Comparison of ENCODE assay signal across 25 cellular contexts in the genomic region with DNA sequence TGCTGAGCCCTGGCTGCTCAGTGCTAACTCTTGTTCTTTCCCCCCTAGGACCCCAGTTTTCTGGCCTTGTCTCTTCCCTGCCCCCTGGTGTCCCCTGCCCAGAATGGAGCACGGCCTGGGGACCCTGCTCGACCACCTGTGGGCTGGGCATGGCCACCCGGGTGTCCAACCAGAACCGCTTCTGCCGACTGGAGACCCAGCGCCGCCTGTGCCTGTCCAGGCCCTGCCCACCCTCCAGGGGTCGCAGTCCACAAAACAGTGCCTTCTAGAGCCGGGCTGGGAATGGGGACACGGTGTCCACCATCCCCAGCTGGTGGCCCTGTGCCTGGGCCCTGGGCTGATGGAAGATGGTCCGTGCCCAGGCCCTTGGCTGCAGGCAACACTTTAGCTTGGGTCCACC. TPM values are rescaled to one million over a fixed set of nuclear protein-coding genes. Genes with fewer than 3 reads are reported as not detected.
DNase-seq lines count a peak whose midpoint lies in the region; ATAC-seq, FAIRE-seq and TF ChIP-seq lines count a peak whose summit lies in the region.
"Had no signal": no experiment of that assay in that cellular context is flagged by ENCODE, and none has a peak within 500 bp of the region (broad histone marks: within the 10 kb centered on the region; RNA-seq: fewer than 3 reads in every experiment).

No MANE protein-coding gene starts in this region.

- no peaks in the 10 kb centered on the region for H3K79me1 ChIP-seq in H1 (ENCODE audit: low read depth, low read length)
- no peaks in the 10 kb centered on the region for H3K79me1 ChIP-seq in neuronal stem cell (ENCODE audit: low read depth, low read length)

- TF ChIP-seq CTCF in HepG2 (CRISPR knock-in tag; IDR thresholded peaks at IDR 0.05) (peak; percentile 56), right lobe of liver (IDR thresholded peaks at IDR 0.05) (no peak), H1 (IDR thresholded peaks at IDR 0.05; ENCODE audit: control extremely low read depth in 1 of 3, insufficient read depth in 1 of 3, low read depth in 1 of 3, low read length in 3 of 3) (peak in 2 of 3 experiments; percentile 14 to 20; a peak in 2 of 4 replicates)

- 0 out of 2 replicates have a peak overlapping the region, but pooled peaks have one; percentile 62 for H3K18ac ChIP-seq in H1 (ENCODE audit: extremely low read depth, low read length)
- peak overlapping the region; percentile 30 for H3K18ac ChIP-seq in neuronal stem cell (ENCODE audit: low read length)

- H4K5ac ChIP-seq in H1 (ENCODE audit: insufficient read length, low read depth, low read length), result no peak overlapping the region

- H3K27me3 ChIP-seq in HepG2 (ENCODE audit: control insufficient read depth in 1 of 2, insufficient read depth in 2 of 2, low read length in 2 of 2) (peaks cover 0 to 29% of the 10 kb centered on the region in 2 experiments; a peak in 3 of 5 replicates), right lobe of liver (no peaks in the 10 kb centered on the region), H1 (replicated peaks in 1 of 4; ENCODE audit: control insufficient read depth in 3 of 4, extremely low read depth in 1 of 4, insufficient read depth in 3 of 4, low read length in 3 of 4) (no peaks in the 10 kb centered on the region), neuronal stem cell (ENCODE audit: control insufficient read depth in 3 of 3, insufficient read depth in 3 of 3, low read depth in 1 of 3, low read length in 3 of 3) (no peaks in the 10 kb centered on the region)
- H3K27me3 ChIP-seq: BLaER1 treated with 17β-estradiol and CSF1 and Interleukin-3, amounts not matched to agents 10 nM and 100 nM had no signal

- H3K4me1 ChIP-seq in HepG2 (ENCODE audit: insufficient read depth, low read length) (no peaks in the 10 kb centered on the region), right lobe of liver (no peaks in the 10 kb centered on the region), H1 (replicated peaks in 1 of 4; ENCODE audit: control insufficient read depth in 3 of 4, insufficient read depth in 4 of 4, low read length in 3 of 4) (peaks cover 7 to 19% (median 14%) of the 10 kb centered on the region in 4 experiments), neuronal stem cell (ENCODE audit: control insufficient read depth in 2 of 2, insufficient read depth in 1 of 2, low read depth in 1 of 2, low read length in 2 of 2) (peaks cover 0 to 3% of the 10 kb centered on the region in 2 donors)

- 0 out of 2 replicates have a peak overlapping the region, but pooled peaks have one; percentile 43 for H2BK20ac ChIP-seq in H1 (ENCODE audit: low read length)

- H4K20me1 ChIP-seq in HepG2 (ENCODE audit: insufficient read depth, low read length) (no peaks in the 10 kb centered on the region), H1 (replicated peaks in 1 of 2; ENCODE audit: control insufficient read depth in 1 of 2, insufficient read depth in 2 of 2, low read length in 2 of 2) (no peaks in the 10 kb centered on the region)
- H4K20me1 ChIP-seq: BLaER1 treated with 17β-estradiol and CSF1 and Interleukin-3, amounts not matched to agents 10 nM and 100 nM had no signal

- H4K8ac ChIP-seq in H1 (ENCODE audit: extremely low read depth, insufficient read depth, low read length), result peak overlapping the region; percentile 84
- H4K8ac ChIP-seq in neuronal stem cell (ENCODE audit: low read depth, low read length), result no peak overlapping the region

- no peak for FAIRE-seq in HepG2 (lab: Jason Lieb, UNC)
- no peak for FAIRE-seq in H1 (lab: Jason Lieb, UNC)
- FAIRE-seq: GM12891 had no signal

- H3K27ac ChIP-seq in HepG2 (ENCODE audit: extremely low read length, insufficient read depth, low read length), result no peak overlapping the region
- H3K27ac ChIP-seq in right lobe of liver, result no peak overlapping the region
- no peak overlapping the region for H3K27ac ChIP-seq in H1 (ENCODE audit: low read depth, low read length)
- H3K27ac ChIP-seq in neuronal stem cell (replicated peaks; ENCODE audit: low read length), result no peak overlapping the region
- H3K27ac ChIP-seq: 22Rv1; BLaER1 treated with 17β-estradiol and CSF1 and Interleukin-3, amounts not matched to agents 10 nM and 100 nM; KMS-11 had no signal

- TF ChIP-seq RAD21 in HepG2 (CRISPR knock-in tag; IDR thresholded peaks at IDR 0.05) (no peak), H1 (IDR thresholded peaks at IDR 0.05 in 1 of 2, conservative IDR thresholded peaks at IDR 0.05 in 1 of 2; ENCODE audit: low read depth in 2 of 2, low read length in 2 of 2) (0 out of 4 replicates have a peak, but pooled peaks of 1 of the 2 experiments have one; percentile 21)

- no peak overlapping the region for H3K56ac ChIP-seq in H1 (replicated peaks; ENCODE audit: insufficient read length, low read depth, low read length)

- H3K4ac ChIP-seq in H1 (replicated peaks; ENCODE audit: insufficient read length, low read depth, low read length), result peak overlapping the region; percentile 23
- no peak overlapping the region for H3K4ac ChIP-seq in neuronal stem cell (ENCODE audit: low read length)

- TF ChIP-seq EP300 in HepG2 (IDR thresholded peaks at IDR 0.05; ENCODE audit: low read depth in 2 of 2, low read length in 2 of 2) (no peak), HepG2 (CRISPR knock-in tag; IDR thresholded peaks at IDR 0.05; ENCODE audit: borderline replicate concordance) (no peak), H1 (IDR thresholded peaks at IDR 0.05; ENCODE audit: borderline replicate concordance in 1 of 2, low read depth in 2 of 2, low read length in 2 of 2) (no peak)

- H2BK5ac ChIP-seq in H1 (ENCODE audit: low read depth, low read length) (peak overlapping the region; percentile 61; the same call in 1 of the 2 replicates), neuronal stem cell (ENCODE audit: low read length) (no peak overlapping the region)

- peak overlapping the region; percentile 29 for H4K91ac ChIP-seq in H1 (replicated peaks; ENCODE audit: insufficient read length, low read length)
- H4K91ac ChIP-seq in neuronal stem cell (ENCODE audit: low read depth, low read length, poor library complexity), result no peak overlapping the region

- H3K4me3 ChIP-seq in HepG2 (replicated peaks in 1 of 3; ENCODE audit: insufficient read depth in 1 of 3, low read depth in 2 of 3, low read length in 3 of 3) (no peak overlapping the region), right lobe of liver (no peak overlapping the region), H1 (ENCODE audit: extremely low read depth in 1 of 4, insufficient read depth in 2 of 4, low read depth in 3 of 4, low read length in 4 of 4) (no peak overlapping the region), neuronal stem cell (ENCODE audit: low read length in 2 of 2) (no peak overlapping the region)
- H3K4me3 ChIP-seq: BLaER1 treated with 17β-estradiol and CSF1 and Interleukin-3, amounts not matched to agents 10 nM and 100 nM; GM23338 had no signal

- H2BK120ac ChIP-seq in H1 (replicated peaks; ENCODE audit: low read depth, low read length) (no peak overlapping the region), neuronal stem cell (ENCODE audit: low read depth, low read length) (no peak overlapping the region)

- in situ Hi-C loops in HepG2 (cut with HindIII; ENCODE audit: extremely low pct_ligation_motif_present, low pct_unique_long_range_greater_than_20kb), result no loop called here

- H2BK15ac ChIP-seq in H1 (ENCODE audit: low read length), result peak overlapping the region; percentile 53; the same call in 1 of the 2 replicates
- H2BK15ac ChIP-seq in neuronal stem cell (ENCODE audit: low read length), result peak overlapping the region; percentile 72

- H2AFZ ChIP-seq in HepG2 (ENCODE audit: low read length) (no peak overlapping the region), H1 (ENCODE audit: low read length) (no peak overlapping the region), neuronal stem cell (ENCODE audit: low read length) (no peak overlapping the region)
- H2AFZ ChIP-seq: GM23338 had no signal

- 24% methylated on average over 11 of the region's 11 CpGs for WGBS in HepG2 (ENCODE audit: low lambda C conversion rate)
- 50% methylated on average over 1 of the region's 11 CpGs for WGBS in right lobe of liver (ENCODE audit: insufficient coverage, low coverage, low lambda C conversion rate, missing lambda C conversion rate)
- 78% methylated on average over 11 of the region's 11 CpGs; no CpG with 5 or more reads in 1 of the 2 experiments for WGBS in H1 (ENCODE audit: extremely low coverage in 1 of 2, insufficient coverage in 1 of 2, insufficient read length in 1 of 2, insufficient replicate concordance in 2 of 2, low coverage in 1 of 2, low lambda C conversion rate in 2 of 2, missing lambda C conversion rate in 1 of 2), 2 experiments
- WGBS in neuronal stem cell (ENCODE audit: extremely low coverage in 2 of 2, insufficient read length in 2 of 2, insufficient replicate concordance in 1 of 2), 2 donors, result no CpG with 5 or more reads among the region's 11 CpGs

- H3K9ac ChIP-seq in HepG2 (ENCODE audit: insufficient read depth, low read depth, low read length), result no peak overlapping the region
- no peak overlapping the region for H3K9ac ChIP-seq in H1 (replicated peaks in 1 of 4; ENCODE audit: extremely low read depth in 1 of 4, low read depth in 3 of 4, low read length in 3 of 4)
- peak overlapping the region; percentile 12 for H3K9ac ChIP-seq in neuronal stem cell (ENCODE audit: low read depth, low read length, poor library complexity)
- H3K9ac ChIP-seq: BLaER1 treated with 17β-estradiol and CSF1 and Interleukin-3, amounts not matched to agents 10 nM and 100 nM; KMS-11 had no signal

- H2AK5ac ChIP-seq in H1 (ENCODE audit: low read depth, low read length) (no peak overlapping the region), neuronal stem cell (ENCODE audit: low read depth, low read length) (peak overlapping the region; percentile 66)

- ATAC-seq in HepG2, result peak; percentile 80
- no peak for ATAC-seq in right lobe of liver
- no peak for ATAC-seq in HG03442 (IDR thresholded peaks at IDR 0.05; ENCODE audit: unreplicated experiment)
- ATAC-seq: GM23338, Right ventricle myocardium inferior had no signal

- TF ChIP-seq POLR2A in HepG2 (IDR thresholded peaks at IDR 0.05; ENCODE audit: insufficient read depth in 1 of 2, low read depth in 2 of 2, low read length in 2 of 2) (no peak), right lobe of liver (IDR thresholded peaks at IDR 0.05) (no peak), H1 (IDR thresholded peaks at IDR 0.05; ENCODE audit: control extremely low read depth in 1 of 2, low read depth in 2 of 2, low read length in 2 of 2) (no peak)

- DNase-seq in HepG2 (ENCODE audit: low spot score) (no peak), right lobe of liver (no peak), H1 (ENCODE audit: low read depth in 1 of 2, low spot score in 2 of 2) (no peak), neuronal stem cell (ENCODE audit: low spot score) (no peak), NCI-H2227 treated with DMSO at 0.1 percent for 48 hours (lab: John Stamatoyannopoulos, UW) (no peak), NCI-H748 treated with DMSO at 0.1 percent for 48 hours (lab: John Stamatoyannopoulos, UW) (no peak), RPMI8226 (no peak)
- DNase-seq: Caco-2; CD4-positive, alpha-beta memory T cell; DMS 273 treated with DMSO at 0.1 percent for 48 hours; DND-41; NCI-H1092 treated with DMSO at 0.1 percent for 48 hours; NCI-H146; NCI-H2029; NCI-H226; NCI-H510A treated with DMSO at 0.1 percent for 48 hours; NCI-H774; NK-92 treated with Interleukin-12 subunit alpha and Interleukin-12 subunit beta, amount 100 ng/mL, for 24 hours had no signal

- H3K23ac ChIP-seq in H1 (ENCODE audit: insufficient read length) (no peak overlapping the region), neuronal stem cell (ENCODE audit: low read depth, low read length, poor library complexity) (peak overlapping the region; percentile 17)

- H2BK12ac ChIP-seq in H1 (ENCODE audit: low read depth, low read length) (peak overlapping the region; percentile 81; the same call in 1 of the 2 replicates), neuronal stem cell (ENCODE audit: low read length) (no peak overlapping the region)

- no peak overlapping the region for H3K14ac ChIP-seq in H1 (ENCODE audit: insufficient read length)
- no peak overlapping the region for H3K14ac ChIP-seq in neuronal stem cell (ENCODE audit: low read length)

- intact Hi-C loops in HepG2 (cut with micrococcal nuclease; ENCODE audit: unreplicated experiment), result no loop called here
- intact Hi-C loops in right lobe of liver (cut with DNase I), result no loop called here

- H3K9me3 ChIP-seq in HepG2 (ENCODE audit: low read length), result no peaks in the 10 kb centered on the region
- H3K9me3 ChIP-seq in right lobe of liver, result no peaks in the 10 kb centered on the region
- H3K9me3 ChIP-seq in H1 (ENCODE audit: insufficient read depth in 2 of 2, low read depth in 1 of 2, low read length in 1 of 2), result no peaks in the 10 kb centered on the region
- H3K9me3 ChIP-seq in neuronal stem cell (replicated peaks in 1 of 2; ENCODE audit: control insufficient read depth in 2 of 2, insufficient read depth in 1 of 2, low read depth in 1 of 2, low read length in 2 of 2), result no peaks in the 10 kb centered on the region
- H3K9me3 ChIP-seq: BLaER1 treated with 17β-estradiol and CSF1 and Interleukin-3, amounts not matched to agents 10 nM and 100 nM; Caco-2 had no signal

- H3K4me2 ChIP-seq in HepG2 (ENCODE audit: low read depth, low read length) (no peak overlapping the region), H1 (ENCODE audit: insufficient read depth in 1 of 2, low read depth in 2 of 2, low read length in 2 of 2) (no peak overlapping the region), neuronal stem cell (ENCODE audit: insufficient read depth, low read length, poor library complexity, severe bottlenecking) (no peak overlapping the region)
- H3K4me2 ChIP-seq: BLaER1 treated with 17β-estradiol and CSF1 and Interleukin-3, amounts not matched to agents 10 nM and 100 nM; GM23338; KMS-11 had no signal

- no peaks in the 10 kb centered on the region for H3K23me2 ChIP-seq in H1 (ENCODE audit: low read depth, low read length)

- no TSS peak for BruUV-seq in HepG2 (replicated peaks; lab: Mats Ljungman, UMichigan)

- H3K79me2 ChIP-seq in HepG2 (ENCODE audit: insufficient read depth, low read length), result no peaks in the 10 kb centered on the region
- no peaks in the 10 kb centered on the region for H3K79me2 ChIP-seq in H1 (ENCODE audit: control insufficient read depth in 1 of 2, insufficient read depth in 2 of 2, low read length in 2 of 2)

- CTCF ChIA-PET in HepG2 (lab: Yijun Ruan, JAX; ENCODE audit: low intra/inter-chr PET ratio, low total read pairs), result no interaction called here
- CTCF ChIA-PET in H1 (lab: Charles Lee; ENCODE audit: partially characterized antibody), result interaction anchor here (0.6 to 20.4 kb wide), 8 partner anchors 10 to 117 kb away, joined by 3 to 180 read pairs (median 43); partner anchors contain the start of gene CCN5

- POLR2A ChIA-PET in HepG2 (lab: Yijun Ruan, JAX) (no interaction called here), H1 (lab: Charles Lee; ENCODE audit: partially characterized antibody) (interaction anchor here (1.7 kb wide), 1 partner anchor 26 kb away, joined by 4 read pairs; no protein-coding TSS in a partner anchor)

- H3K36me3 ChIP-seq in HepG2 (replicated peaks in 1 of 2; ENCODE audit: control insufficient read depth in 1 of 2, insufficient read depth in 2 of 2, low read length in 2 of 2) (no peaks in the 10 kb centered on the region), right lobe of liver (no peaks in the 10 kb centered on the region), H1 (ENCODE audit: control insufficient read depth in 2 of 4, insufficient read depth in 4 of 4, low read length in 3 of 4) (no peaks in the 10 kb centered on the region), neuronal stem cell (replicated peaks in 1 of 2; ENCODE audit: control insufficient read depth in 2 of 2, insufficient read depth in 2 of 2, low read length in 2 of 2) (no peaks in the 10 kb centered on the region)
- H3K36me3 ChIP-seq: BLaER1 treated with 17β-estradiol and CSF1 and Interleukin-3, amounts not matched to agents 10 nM and 100 nM had no signal

RNA-seq across cellular contexts. Expression of gene CCN5, which starts 11.9 kb away (rescaled TPM):
- total RNA-seq in HepG2 (2016; rRNA removed; fragmentation: Illumina TruSeq; extraction: Trizol), result not detected in 2 replicates
- not detected in 2 replicates for total RNA-seq in HepG2 (2016; cell fraction: cytosol; rRNA removed; fragmentation: Illumina TruSeq; extraction: Trizol; ENCODE audit: low read depth)
- not detected in 2 replicates for total RNA-seq in HepG2 (2016; cell fraction: insoluble cytoplasmic fraction; rRNA removed; fragmentation: Illumina TruSeq; extraction: Trizol)
- not detected in 2 replicates for total RNA-seq in HepG2 (2016; cell fraction: membrane; rRNA removed; fragmentation: Illumina TruSeq; extraction: Trizol)
- not detected in 2 replicates for total RNA-seq in HepG2 (2016; cell fraction: nucleus; rRNA removed; fragmentation: Illumina TruSeq; extraction: Trizol)
- polyA plus RNA-seq in HepG2 (2011; rRNA removed), result 0.12 and 0.17 TPM in 2 replicates
- 0.12 and 0.31 TPM in 2 replicates for polyA plus RNA-seq in HepG2 (2011; cell fraction: cytosol; rRNA removed)
- 0.12 and 0.23 TPM in 2 replicates for polyA plus RNA-seq in HepG2 (2011; cell fraction: nucleus; rRNA removed)
- polyA plus RNA-seq in HepG2 (2012), result not detected in 2 replicates
- polyA plus RNA-seq in HepG2 (2016; cell fraction: cytosol; fragmentation: Illumina TruSeq; extraction: Trizol; ENCODE audit: low read depth), result not detected in 2 replicates
- not detected in 2 replicates for polyA plus RNA-seq in HepG2 (2016; cell fraction: insoluble cytoplasmic fraction; fragmentation: Illumina TruSeq; extraction: Trizol; ENCODE audit: low read depth)
- not detected in 2 replicates for polyA plus RNA-seq in HepG2 (2016; cell fraction: membrane; fragmentation: Illumina TruSeq; extraction: Trizol; ENCODE audit: low read depth)
- not detected in 2 replicates for polyA plus RNA-seq in HepG2 (2016; cell fraction: nucleus; fragmentation: Illumina TruSeq; extraction: Trizol; ENCODE audit: insufficient read depth, low read depth)
- polyA minus RNA-seq in HepG2 (2011; rRNA and poly(A)+ RNA removed; ENCODE audit: low replicate concordance), result 0.08 and 46.2 TPM in 2 replicates
- polyA minus RNA-seq in HepG2 (2011; cell fraction: cytosol; rRNA and poly(A)+ RNA removed), result 1.5 and 3.3 TPM in 2 replicates
- polyA minus RNA-seq in HepG2 (2011; cell fraction: nucleus; rRNA and poly(A)+ RNA removed), result 1.1 and 1.7 TPM in 2 replicates
- 1 to 10 TPM in 5 of 6 experiments, under 1 TPM in 1; 0.92 to 6.1 (median 1.5) TPM for total RNA-seq in right lobe of liver
- not detected in 2 replicates for total RNA-seq in H1 (2021; fragmentation: NEBNext Ultra II Directional; extraction: Animal tissue kit (Norgen Biotek cat#: 25700))
- not detected in 2 replicates for polyA plus RNA-seq in H1 (2011; rRNA removed)
- not detected for polyA plus RNA-seq in H1 (2011; cell fraction: cytosol; rRNA removed)
- not detected for polyA plus RNA-seq in H1 (2011; cell fraction: nucleus; rRNA removed)
- polyA plus RNA-seq in H1 (2012, experiment 1 of 2), result 0.07 TPM in 1 of 4 replicates, not detected in the others
- 0.10 TPM for polyA plus RNA-seq in H1 (2012, experiment 2 of 2)
- polyA plus RNA-seq in H1 (2013, experiment 1 of 2), result not detected
- polyA plus RNA-seq in H1 (2013, experiment 2 of 2), result not detected
- not detected in 2 replicates for polyA minus RNA-seq in H1 (2011; rRNA and poly(A)+ RNA removed)
- 6.5 TPM for polyA minus RNA-seq in H1 (2011; cell fraction: cytosol; rRNA and poly(A)+ RNA removed)
- polyA minus RNA-seq in H1 (2011; cell fraction: nucleus; rRNA and poly(A)+ RNA removed), result 2.2 TPM
- not detected for polyA plus RNA-seq in neuronal stem cell (2013, experiment 1 of 2)
- not detected for polyA plus RNA-seq in neuronal stem cell (2013, experiment 2 of 2)
- total RNA-seq: Caco-2; CD4-positive, alpha-beta memory T cell; GM23338 had no signal
- polyA plus RNA-seq: CD4-positive, alpha-beta memory T cell; GM23338 had no signal

RNA-seq across cellular contexts. Expression of gene KCNK15, which starts 18.6 kb away (rescaled TPM):
- total RNA-seq in HepG2 (2016; rRNA removed; fragmentation: Illumina TruSeq; extraction: Trizol) (not detected in 2 replicates), right lobe of liver (under 1 TPM in 4 of 6 experiments, not detected in 2; 0.07 to 0.43 (median 0.19) TPM)
- not detected in 2 replicates for total RNA-seq in HepG2 (2016; cell fraction: cytosol; rRNA removed; fragmentation: Illumina TruSeq; extraction: Trizol; ENCODE audit: low read depth)
- total RNA-seq in HepG2 (2016; cell fraction: insoluble cytoplasmic fraction; rRNA removed; fragmentation: Illumina TruSeq; extraction: Trizol), result not detected in 2 replicates
- total RNA-seq in HepG2 (2016; cell fraction: membrane; rRNA removed; fragmentation: Illumina TruSeq; extraction: Trizol), result not detected in 2 replicates
- not detected in 2 replicates for total RNA-seq in HepG2 (2016; cell fraction: nucleus; rRNA removed; fragmentation: Illumina TruSeq; extraction: Trizol)
- polyA plus RNA-seq in HepG2 (2011; rRNA removed) (0.03 TPM in 1 of 2 replicates, not detected in the other), H1 (2011; rRNA removed) (0.33 and 0.74 TPM in 2 replicates)
- polyA plus RNA-seq in HepG2 (2011; cell fraction: cytosol; rRNA removed), result not detected in 2 replicates
- polyA plus RNA-seq in HepG2 (2011; cell fraction: nucleus; rRNA removed), result not detected in 2 replicates
- not detected in 2 replicates for polyA plus RNA-seq in HepG2 (2012)
- polyA plus RNA-seq in HepG2 (2016; cell fraction: cytosol; fragmentation: Illumina TruSeq; extraction: Trizol; ENCODE audit: low read depth), result not detected in 2 replicates
- not detected in 2 replicates for polyA plus RNA-seq in HepG2 (2016; cell fraction: insoluble cytoplasmic fraction; fragmentation: Illumina TruSeq; extraction: Trizol; ENCODE audit: low read depth)
- not detected in 2 replicates for polyA plus RNA-seq in HepG2 (2016; cell fraction: membrane; fragmentation: Illumina TruSeq; extraction: Trizol; ENCODE audit: low read depth)
- not detected in 2 replicates for polyA plus RNA-seq in HepG2 (2016; cell fraction: nucleus; fragmentation: Illumina TruSeq; extraction: Trizol; ENCODE audit: insufficient read depth, low read depth)
- 26.5 TPM in 1 of 2 replicates, not detected in the other for polyA minus RNA-seq in HepG2 (2011; rRNA and poly(A)+ RNA removed; ENCODE audit: low replicate concordance)
- 0.20 and 0.35 TPM in 2 replicates for polyA minus RNA-seq in HepG2 (2011; cell fraction: cytosol; rRNA and poly(A)+ RNA removed)
- 0.39 TPM in 1 of 2 replicates, not detected in the other for polyA minus RNA-seq in HepG2 (2011; cell fraction: nucleus; rRNA and poly(A)+ RNA removed)
- 0.24 and 0.33 TPM in 2 replicates for total RNA-seq in H1 (2021; fragmentation: NEBNext Ultra II Directional; extraction: Animal tissue kit (Norgen Biotek cat#: 25700))
- polyA plus RNA-seq in H1 (2011; cell fraction: cytosol; rRNA removed), result 0.30 TPM
- 0.54 TPM for polyA plus RNA-seq in H1 (2011; cell fraction: nucleus; rRNA removed)
- 0.17 to 0.52 TPM (median 0.37 TPM) in 4 replicates for polyA plus RNA-seq in H1 (2012, experiment 1 of 2)
- 0.22 TPM for polyA plus RNA-seq in H1 (2012, experiment 2 of 2)
- 0.26 TPM for polyA plus RNA-seq in H1 (2013, experiment 1 of 2)
- polyA plus RNA-seq in H1 (2013, experiment 2 of 2), result 0.26 TPM
- 0.17 and 0.79 TPM in 2 replicates for polyA minus RNA-seq in H1 (2011; rRNA and poly(A)+ RNA removed)
- 0.66 TPM for polyA minus RNA-seq in H1 (2011; cell fraction: cytosol; rRNA and poly(A)+ RNA removed)
- 2.1 TPM for polyA minus RNA-seq in H1 (2011; cell fraction: nucleus; rRNA and poly(A)+ RNA removed)
- polyA plus RNA-seq in neuronal stem cell (2013, experiment 1 of 2), result 0.08 TPM
- polyA plus RNA-seq in neuronal stem cell (2013, experiment 2 of 2), result 0.04 TPM
- total RNA-seq: CD4-positive, alpha-beta memory T cell had no signal
- polyA plus RNA-seq: CD4-positive, alpha-beta memory T cell had no signal

Comparison
In these comparisons a context has a peak if more than half of its experiments do, and no peak if none do; other contexts are left out.
1. CTCF ChIP-seq: peak in HepG2 (single experiment) and H1 (2 of 3); none in right lobe of liver (0 of 4).
2. Of the 41 proteins assayed by ChIP-seq in both HepG2 and H1: peak only in HepG2: none; only in H1: none; in both: CTCF; in neither: 39; mixed calls (peak in some experiments, not most) for 1.